ENCODE assay signal across 10 cellular contexts in the genomic region with DNA sequence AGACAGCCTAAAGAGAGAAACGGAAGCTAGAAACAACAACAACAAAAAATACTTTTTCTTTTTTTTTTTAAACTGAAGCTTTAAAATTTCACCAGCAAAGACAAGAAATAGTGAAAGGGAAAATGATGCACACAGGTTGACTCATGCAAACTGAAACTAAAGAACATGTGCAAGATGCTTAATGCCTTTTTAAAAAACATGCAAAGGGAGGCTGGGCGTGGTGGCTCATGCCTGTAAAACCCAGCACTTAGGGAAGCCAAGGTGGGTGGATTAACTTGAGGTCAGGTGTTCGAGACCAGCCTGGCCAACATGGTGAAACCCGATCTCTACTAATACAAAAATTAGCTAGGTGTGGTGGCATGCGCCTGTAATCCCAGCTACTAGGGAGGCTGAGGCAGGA. TPM values are rescaled to one million over a fixed set of nuclear protein-coding genes. Genes with fewer than 3 reads are reported as not detected.
DNase-seq lines count a peak whose midpoint lies in the region; ATAC-seq lines count a peak whose summit lies in the region.
"Had no signal": no experiment of that assay in that cellular context is flagged by ENCODE, and none has a peak within 500 bp of the region (broad histone marks: within the 10 kb centered on the region; RNA-seq: fewer than 3 reads in every experiment).

No MANE protein-coding gene starts in this region.

- no peaks in the 10 kb centered on the region for H3K27me3 ChIP-seq in MG63

- no peak overlapping the region for H3K4me3 ChIP-seq in MG63
- H3K4me3 ChIP-seq: thoracic aorta had no signal

- peaks cover 8% of the 10 kb centered on the region for H3K9me3 ChIP-seq in MG63
- H3K9me3 ChIP-seq: thoracic aorta had no signal

- ATAC-seq in GM19035 (IDR thresholded peaks at IDR 0.05; ENCODE audit: unreplicated experiment) (peak; percentile 66), HG02623 (IDR thresholded peaks at IDR 0.05; ENCODE audit: unreplicated experiment) (no peak)

- DNase-seq in MG63 (peak; percentile 6), NCI-H2029 treated with DMSO at 0.1 percent for 48 hours (lab: John Stamatoyannopoulos, UW) (no peak), globus pallidus (ENCODE audit: low spot score) (no peak), NCI-H2227 (lab: John Stamatoyannopoulos, UW; ENCODE audit: unreplicated experiment) (no peak)
- DNase-seq in activated naive CD4-positive, alpha-beta T cell treated with anti-CD3 and anti-CD28 coated beads, Interleukin-2, amount 50 U/mL, for 16 hours, result peak; percentile 69
- peak; percentile 41 to 43 for DNase-seq in stimulated activated CD4-positive, alpha-beta T cell treated with anti-CD3 and anti-CD28 coated beads, Interleukin-2, amount 100 ng/mL, for 48 hours
- DNase-seq: NCI-H2107 had no signal

- no peaks in the 10 kb centered on the region for H3K36me3 ChIP-seq in MG63
- H3K36me3 ChIP-seq: thoracic aorta had no signal

RNA-seq across cellular contexts. Expression of a gene that starts 15.1 kb away (rescaled TPM):
- total RNA-seq in MG63 (2014; rRNA removed; shearing (Covaris generic); ENCODE audit: low replicate concordance), result 0.10 and 8.9 TPM in 2 replicates

RNA-seq across cellular contexts. Expression of a gene that starts 56.7 kb away (rescaled TPM):
- 3.3 and 13.1 TPM in 2 replicates for total RNA-seq in MG63 (2014; rRNA removed; shearing (Covaris generic); ENCODE audit: low replicate concordance)

Comparison
In these comparisons a context has a peak if more than half of its experiments do, and no peak if none do; other contexts are left out.
1. DNase-seq: peak in MG63 (single experiment), activated naive CD4-positive, alpha-beta T cell treated with anti-CD3 and anti-CD28 coated beads, Interleukin-2, amount 50 U/mL, for 16 hours (single experiment) and stimulated activated CD4-positive, alpha-beta T cell treated with anti-CD3 and anti-CD28 coated beads, Interleukin-2, amount 100 ng/mL, for 48 hours (2 of 2); none in NCI-H2029 treated with DMSO at 0.1 percent for 48 hours (single experiment), globus pallidus (single experiment) and NCI-H2227 (single experiment).